Comparison of ENCODE assay signal across 9 cellular contexts in the genomic region with DNA sequence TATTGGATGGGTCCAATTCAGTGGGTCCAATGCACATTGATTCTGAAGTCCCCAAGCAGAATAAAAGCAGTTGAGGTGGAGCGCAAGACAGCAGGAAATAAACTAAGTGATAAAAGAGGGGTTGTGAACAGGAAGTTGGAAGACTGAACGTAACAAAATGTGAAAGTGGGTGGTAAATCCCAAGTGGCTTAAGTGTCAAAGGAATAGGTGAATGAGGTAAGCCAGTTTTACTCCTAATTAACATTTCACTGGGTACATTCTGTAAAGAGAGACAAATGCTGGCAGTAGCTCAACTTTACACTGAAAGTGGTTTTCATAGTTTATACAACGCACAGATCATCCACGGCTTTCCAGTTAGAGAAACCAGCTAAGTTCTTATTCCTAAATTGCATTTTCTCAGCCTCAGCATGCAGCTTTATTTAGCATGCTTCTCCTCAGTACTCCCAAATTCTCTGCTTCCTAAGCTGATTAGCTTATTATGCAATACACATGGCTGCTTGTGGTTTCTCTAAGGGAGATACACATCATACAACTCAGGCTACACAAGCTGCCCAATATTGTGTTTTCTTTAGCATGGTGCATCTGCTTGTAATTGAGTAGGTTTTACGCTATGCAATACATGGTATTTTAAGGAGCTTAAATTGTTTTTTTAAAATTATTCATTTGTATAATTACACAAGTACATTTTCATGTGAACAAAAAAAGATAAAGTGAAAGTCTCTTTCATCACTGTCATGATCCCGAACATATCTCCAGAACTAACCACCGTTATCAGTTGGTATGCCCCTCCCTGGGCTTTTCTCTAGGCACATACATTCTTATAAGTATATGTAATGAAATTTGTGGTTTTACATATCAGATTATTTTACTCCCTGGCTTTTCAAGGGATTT.
DNase-seq lines count a peak whose midpoint lies in the region; ATAC-seq and TF ChIP-seq lines count a peak whose summit lies in the region.
"Had no signal": no experiment of that assay in that cellular context is flagged by ENCODE, and none has a peak within 500 bp of the region (broad histone marks: within the 10 kb centered on the region; RNA-seq: fewer than 3 reads in every experiment).

No MANE protein-coding gene starts in this region.

- H3K4me3 Mint-ChIP-seq in stimulated activated naive B cell treated with anti-CD40 and anti-IgM and Interleukin-4, amounts not matched to agents 10 μg/mL and 1 μg/mL and 100 μg/mL, for 72 hours: peak overlapping the region in 1 of 2 donors; percentile 18

- peak overlapping the region; percentile 68 for H3K27ac Mint-ChIP-seq in stimulated activated naive B cell treated with anti-CD40 and anti-IgM and Interleukin-4, amounts not matched to agents 10 μg/mL and 1 μg/mL and 100 μg/mL, for 72 hours

- TF ChIP-seq POLR2A in erythroblast (IDR thresholded peaks at IDR 0.05; ENCODE audit: low read length): no peak

- H3K27me3 Mint-ChIP-seq in stimulated activated naive B cell treated with anti-CD40 and anti-IgM and Interleukin-4, amounts not matched to agents 10 μg/mL and 1 μg/mL and 100 μg/mL, for 72 hours: no peaks in the 10 kb centered on the region

- H3K36me3 Mint-ChIP-seq in stimulated activated naive B cell treated with anti-CD40 and anti-IgM and Interleukin-4, amounts not matched to agents 10 μg/mL and 1 μg/mL and 100 μg/mL, for 72 hours: peaks cover 0 to 3% of the 10 kb centered on the region in 2 donors

- DNase-seq in DMS 273 (lab: John Stamatoyannopoulos, UW; ENCODE audit: unreplicated experiment) (peak; percentile 8), DMS 273 treated with DMSO at 0.1 percent for 48 hours (lab: John Stamatoyannopoulos, UW) (no peak), NCI-H82 treated with DMSO at 0.1 percent for 48 hours (lab: John Stamatoyannopoulos, UW; ENCODE audit: unreplicated experiment) (peak; percentile 47), erythroblast (lab: John Stamatoyannopoulos, UW) (peak; percentile 47 to 58), NCI-H1092 treated with DMSO at 0.1 percent for 48 hours (lab: John Stamatoyannopoulos, UW) (no peak), kidney glomerular epithelial cell (lab: John Stamatoyannopoulos, UW) (no peak), UCSD-AML1 (lab: John Stamatoyannopoulos, UW; ENCODE audit: unreplicated experiment) (no peak)
- DNase-seq in stimulated activated naive B cell treated with anti-CD40 and anti-IgM and Interleukin-4, amounts not matched to agents 10 μg/mL and 1 μg/mL and 100 μg/mL, for 72 hours: no peak
- DNase-seq: activated naive CD4-positive, alpha-beta T cell had no signal

- peaks cover 44 to 68% of the 10 kb centered on the region in 2 donors for H3K4me1 Mint-ChIP-seq in stimulated activated naive B cell treated with anti-CD40 and anti-IgM and Interleukin-4, amounts not matched to agents 10 μg/mL and 1 μg/mL and 100 μg/mL, for 72 hours

- peak; percentile 39 to 47 for ATAC-seq in stimulated activated naive B cell treated with anti-CD40 and anti-IgM and Interleukin-4, amounts not matched to agents 10 μg/mL and 1 μg/mL and 100 μg/mL, for 72 hours (replicated peaks)

- H3K9me3 Mint-ChIP-seq in stimulated activated naive B cell treated with anti-CD40 and anti-IgM and Interleukin-4, amounts not matched to agents 10 μg/mL and 1 μg/mL and 100 μg/mL, for 72 hours: peaks cover 5 to 10% of the 10 kb centered on the region in 2 donors

Comparison
In these comparisons a context has a peak if more than half of its experiments do, and no peak if none do; other contexts are left out.
1. DNase-seq: peak in DMS 273 (single experiment), NCI-H82 treated with DMSO at 0.1 percent for 48 hours (single experiment) and erythroblast (2 of 2); none in DMS 273 treated with DMSO at 0.1 percent for 48 hours (single experiment), stimulated activated naive B cell treated with anti-CD40 and anti-IgM and Interleukin-4, amounts not matched to agents 10 μg/mL and 1 μg/mL and 100 μg/mL, for 72 hours (single experiment), NCI-H1092 treated with DMSO at 0.1 percent for 48 hours (single experiment), kidney glomerular epithelial cell (single experiment) and UCSD-AML1 (single experiment).